ENCODE assay signal across 33 cellular contexts in genomic region chr6:9095671-9096260, GRCh38.
DNase-seq lines count a peak whose midpoint lies in the region; ATAC-seq and TF ChIP-seq lines count a peak whose summit lies in the region.
"Had no signal": no experiment of that assay in that cellular context is flagged by ENCODE, and none has a peak within 500 bp of the region (broad histone marks: within the 10 kb centered on the region; RNA-seq: fewer than 3 reads in every experiment).

No MANE protein-coding gene starts in this region.

- H3K36me3 ChIP-seq in endodermal cell (ENCODE audit: control insufficient read depth, insufficient read depth, low read length): no peaks in the 10 kb centered on the region
- H3K36me3 ChIP-seq in CD4-positive, alpha-beta memory T cell (ENCODE audit: insufficient read depth, low read length): no peaks in the 10 kb centered on the region
- H3K36me3 ChIP-seq: breast epithelium had no signal

- POLR2A ChIA-PET in activated CD8-positive, alpha-beta T cell treated with anti-CD3 and anti-CD28 coated beads, Interleukin-2, amount 10 ng/mL, durations not matched to agents 7 days and 5 days (lab: Charles Lee): no interaction called here
- POLR2A ChIA-PET in CD4-positive, alpha-beta memory T cell (lab: Charles Lee; ENCODE audit: partially characterized antibody): no interaction called here

- WGBS in endodermal cell (ENCODE audit: insufficient coverage in 1 of 2, insufficient read length in 1 of 2), 2 experiments: 50 to 84% methylated on average over 3 to 8 of the region's 8 CpGs

- no peaks in the 10 kb centered on the region for H3K4me1 ChIP-seq in endodermal cell (ENCODE audit: control insufficient read depth, insufficient read depth, low read length)
- no peaks in the 10 kb centered on the region for H3K4me1 ChIP-seq in CD4-positive, alpha-beta memory T cell (ENCODE audit: insufficient read depth, low read length)
- H3K4me1 ChIP-seq: breast epithelium, parathyroid adenoma had no signal

- H3K4me3 ChIP-seq in endodermal cell (ENCODE audit: low read length): no peak overlapping the region
- H3K4me3 ChIP-seq in CD4-positive, alpha-beta memory T cell (ENCODE audit: low read length in 2 of 2): no peak overlapping the region
- H3K4me3 ChIP-seq: breast epithelium, skin epidermis had no signal

- H3K36me3 Mint-ChIP-seq in endodermal cell (ENCODE audit: low read depth): no peaks in the 10 kb centered on the region
- no peaks in the 10 kb centered on the region for H3K36me3 Mint-ChIP-seq in activated CD8-positive, alpha-beta T cell treated with anti-CD3 and anti-CD28 coated beads, Interleukin-2, amount 10 ng/mL, durations not matched to agents 7 days and 5 days (ENCODE audit: low read depth)
- H3K36me3 Mint-ChIP-seq in CD4-positive, alpha-beta memory T cell: no peaks in the 10 kb centered on the region
- H3K36me3 Mint-ChIP-seq: activated naive CD4-positive, alpha-beta T cell treated with anti-CD3 and anti-CD28 coated beads, Interleukin-2, amount 50 U/mL, for 72 hours; CD4-positive, CD25-positive, alpha-beta regulatory T cell; immature natural killer cell; stimulated activated memory B cell treated with anti-CD40 and anti-IgM and Interleukin-4, amounts not matched to agents 10 μg/mL and 1 μg/mL and 100 μg/mL, for 72 hours had no signal

- H3K9me3 Mint-ChIP-seq in endodermal cell: no peaks in the 10 kb centered on the region
- H3K9me3 Mint-ChIP-seq in activated CD8-positive, alpha-beta T cell treated with anti-CD3 and anti-CD28 coated beads, Interleukin-2, amount 10 ng/mL, durations not matched to agents 7 days and 5 days (ENCODE audit: insufficient read depth): no peaks in the 10 kb centered on the region
- H3K9me3 Mint-ChIP-seq in CD4-positive, alpha-beta memory T cell: peaks cover 0 to 10% (median 2%) of the 10 kb centered on the region in 8 donors
- H3K9me3 Mint-ChIP-seq: HFFc6, nephron had no signal

- peak overlapping the region; percentile 88 for H3K27ac ChIP-seq in endodermal cell (ENCODE audit: low read depth, low read length)
- H3K27ac ChIP-seq in CD4-positive, alpha-beta memory T cell (ENCODE audit: low read depth, low read length): no peak overlapping the region
- H3K27ac ChIP-seq: breast epithelium, parathyroid adenoma, VCaP had no signal

- intact Hi-C loops in CD4-positive, alpha-beta memory T cell (cut with micrococcal nuclease): no loop called here

- ATAC-seq in HG03565 (IDR thresholded peaks at IDR 0.05; ENCODE audit: unreplicated experiment): no peak
- ATAC-seq in activated CD8-positive, alpha-beta T cell treated with anti-CD3 and anti-CD28 coated beads, Interleukin-2, amount 10 ng/mL, durations not matched to agents 7 days and 5 days: no peak
- ATAC-seq: activated CD4-positive, alpha-beta T cell treated with anti-CD3 and anti-CD28 coated beads for 36 hours; activated CD8-positive, alpha-beta T cell treated with anti-CD3 and anti-CD28 coated beads for 36 hours; activated naive CD4-positive, alpha-beta T cell treated with anti-CD3 and anti-CD28 coated beads, Interleukin-2, amount 50 U/mL, for 72 hours; left colon; stimulated activated memory B cell treated with anti-CD40 and anti-IgM and Interleukin-4, amounts not matched to agents 10 μg/mL and 1 μg/mL and 100 μg/mL, for 72 hours had no signal

- CTCF ChIA-PET in activated CD8-positive, alpha-beta T cell treated with anti-CD3 and anti-CD28 coated beads, Interleukin-2, amount 10 ng/mL, durations not matched to agents 7 days and 5 days (lab: Charles Lee): no interaction called here
- CTCF ChIA-PET in CD4-positive, alpha-beta memory T cell (lab: Charles Lee; ENCODE audit: partially characterized antibody): no interaction called here

- no peaks in the 10 kb centered on the region for H3K27me3 ChIP-seq in endodermal cell (ENCODE audit: control insufficient read depth, insufficient read depth, low read length, poor library complexity, severe bottlenecking)
- H3K27me3 ChIP-seq in CD4-positive, alpha-beta memory T cell (ENCODE audit: insufficient read depth, low read length): no peaks in the 10 kb centered on the region
- H3K27me3 ChIP-seq: breast epithelium had no signal

- peak; percentile 9 to 89 (median 36) for DNase-seq in NCI-H1417 (lab: John Stamatoyannopoulos, UW)
- no peak for DNase-seq in NCI-H1417 treated with DMSO at 0.1 percent for 48 hours (lab: John Stamatoyannopoulos, UW)
- DNase-seq in NCI-H69 (lab: John Stamatoyannopoulos, UW): peak; percentile 99
- DNase-seq in endodermal cell: no peak
- no peak for DNase-seq in ureter (ENCODE audit: low spot score)
- no peak for DNase-seq in activated CD8-positive, alpha-beta T cell treated with anti-CD3 and anti-CD28 coated beads, Interleukin-2, amount 10 ng/mL, durations not matched to agents 7 days and 5 days
- no peak for DNase-seq in CD4-positive, alpha-beta memory T cell
- DNase-seq: activated CD4-positive, alpha-beta T cell treated with anti-CD3 and anti-CD28 coated beads for 36 hours; activated CD8-positive, alpha-beta T cell treated with anti-CD3 and anti-CD28 coated beads for 36 hours; activated effector memory CD4-positive, alpha-beta T cell treated with Interleukin-2 at 50 U/mL for 16 hours; activated T-cell treated with anti-CD3 and anti-CD28 coated beads for 4 hours; amygdala; CD4-positive, CD25-positive, alpha-beta regulatory T cell; effector CD4-positive, alpha-beta T cell; EL; HFFc6; immature natural killer cell; left colon; mammary epithelial cell; NCI-H2107; NCI-H510A; substantia nigra; SW 1271; T-helper 9 cell; trophoblast cell had no signal

- no peak for TF ChIP-seq CTCF in endodermal cell (conservative IDR thresholded peaks at IDR 0.05)

- peaks cover 4% of the 10 kb centered on the region for H3K27me3 Mint-ChIP-seq in endodermal cell (ENCODE audit: insufficient read depth)
- no peaks in the 10 kb centered on the region for H3K27me3 Mint-ChIP-seq in activated CD8-positive, alpha-beta T cell treated with anti-CD3 and anti-CD28 coated beads, Interleukin-2, amount 10 ng/mL, durations not matched to agents 7 days and 5 days (ENCODE audit: low read depth)
- no peaks in the 10 kb centered on the region for H3K27me3 Mint-ChIP-seq in CD4-positive, alpha-beta memory T cell
- H3K27me3 Mint-ChIP-seq: activated CD4-positive, alpha-beta T cell treated with anti-CD3 and anti-CD28 coated beads for 36 hours; activated CD8-positive, alpha-beta T cell treated with anti-CD3 and anti-CD28 coated beads for 36 hours; CD4-positive, CD25-positive, alpha-beta regulatory T cell; stimulated activated memory B cell treated with anti-CD40 and anti-IgM and Interleukin-4, amounts not matched to agents 10 μg/mL and 1 μg/mL and 100 μg/mL, for 72 hours had no signal

- H3K4me1 Mint-ChIP-seq in endodermal cell: peaks cover 13% of the 10 kb centered on the region
- H3K4me1 Mint-ChIP-seq in activated CD8-positive, alpha-beta T cell treated with anti-CD3 and anti-CD28 coated beads, Interleukin-2, amount 10 ng/mL, durations not matched to agents 7 days and 5 days (ENCODE audit: low read depth): no peaks in the 10 kb centered on the region
- H3K4me1 Mint-ChIP-seq in CD4-positive, alpha-beta memory T cell: no peaks in the 10 kb centered on the region
- H3K4me1 Mint-ChIP-seq: CD4-positive, CD25-positive, alpha-beta regulatory T cell; immature natural killer cell; nephron; stimulated activated memory B cell treated with anti-CD40 and anti-IgM and Interleukin-4, amounts not matched to agents 10 μg/mL and 1 μg/mL and 100 μg/mL, for 72 hours had no signal

- H3K27ac Mint-ChIP-seq in endodermal cell: no peak overlapping the region
- no peak overlapping the region for H3K27ac Mint-ChIP-seq in activated CD8-positive, alpha-beta T cell treated with anti-CD3 and anti-CD28 coated beads, Interleukin-2, amount 10 ng/mL, durations not matched to agents 7 days and 5 days
- no peak overlapping the region for H3K27ac Mint-ChIP-seq in CD4-positive, alpha-beta memory T cell
- H3K27ac Mint-ChIP-seq: activated CD4-positive, alpha-beta T cell treated with anti-CD3 and anti-CD28 coated beads for 36 hours; activated CD8-positive, alpha-beta T cell treated with anti-CD3 and anti-CD28 coated beads for 36 hours; activated naive CD4-positive, alpha-beta T cell treated with anti-CD3 and anti-CD28 coated beads, Interleukin-2, amount 50 U/mL, for 72 hours; CD4-positive, CD25-positive, alpha-beta regulatory T cell; HFFc6; immature natural killer cell; nephron; stimulated activated memory B cell treated with anti-CD40 and anti-IgM and Interleukin-4, amounts not matched to agents 10 μg/mL and 1 μg/mL and 100 μg/mL, for 72 hours had no signal

- H3K9me3 ChIP-seq in endodermal cell (ENCODE audit: control insufficient read depth, low read length): no peaks in the 10 kb centered on the region
- no peaks in the 10 kb centered on the region for H3K9me3 ChIP-seq in CD4-positive, alpha-beta memory T cell (ENCODE audit: control insufficient read depth in 1 of 2, low read length in 2 of 2)
- H3K9me3 ChIP-seq: breast epithelium had no signal

- no peak overlapping the region for H3K9ac ChIP-seq in endodermal cell (ENCODE audit: extremely low read depth, low read length, poor library complexity, severe bottlenecking)
- H3K9ac ChIP-seq: parathyroid adenoma had no signal

- no peak overlapping the region for H3K4me3 Mint-ChIP-seq in endodermal cell
- no peak overlapping the region for H3K4me3 Mint-ChIP-seq in activated CD8-positive, alpha-beta T cell treated with anti-CD3 and anti-CD28 coated beads, Interleukin-2, amount 10 ng/mL, durations not matched to agents 7 days and 5 days
- no peak overlapping the region for H3K4me3 Mint-ChIP-seq in CD4-positive, alpha-beta memory T cell
- H3K4me3 Mint-ChIP-seq: activated CD4-positive, alpha-beta T cell treated with anti-CD3 and anti-CD28 coated beads for 36 hours; activated CD8-positive, alpha-beta T cell treated with anti-CD3 and anti-CD28 coated beads for 36 hours; CD4-positive, CD25-positive, alpha-beta regulatory T cell; HFFc6; immature natural killer cell; nephron; stimulated activated memory B cell treated with anti-CD40 and anti-IgM and Interleukin-4, amounts not matched to agents 10 μg/mL and 1 μg/mL and 100 μg/mL, for 72 hours had no signal

Comparison
In these comparisons a context has a peak if more than half of its experiments do, and no peak if none do; other contexts are left out.
1. DNase-seq: peak in NCI-H1417 (3 of 3) and NCI-H69 (single experiment); none in NCI-H1417 treated with DMSO at 0.1 percent for 48 hours (single experiment), endodermal cell (single experiment), ureter (single experiment), activated CD8-positive, alpha-beta T cell treated with anti-CD3 and anti-CD28 coated beads, Interleukin-2, amount 10 ng/mL, durations not matched to agents 7 days and 5 days (single experiment) and CD4-positive, alpha-beta memory T cell (0 of 5).